In the genomic region with DNA sequence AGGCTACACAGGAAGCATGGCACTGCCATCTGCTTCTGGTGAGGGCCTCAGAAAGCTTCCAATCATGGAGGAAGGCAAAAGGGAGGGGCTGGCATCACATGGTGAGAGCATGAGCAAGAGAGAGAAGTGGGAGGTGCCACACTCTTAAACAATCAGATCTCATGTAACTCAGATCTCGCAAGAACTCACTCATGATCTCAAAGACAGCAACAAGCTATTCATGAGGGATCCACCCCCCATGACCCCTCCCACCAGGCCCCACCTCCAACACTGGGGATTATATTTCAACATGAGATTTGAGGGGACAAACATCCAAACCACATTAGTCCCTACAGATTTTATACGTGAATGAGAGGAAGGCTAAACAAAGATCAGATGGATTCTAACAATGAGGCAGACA, we compare ENCODE assay signal across 1 cellular context.
TF ChIP-seq lines count a peak whose summit lies in the region.

No MANE protein-coding gene starts in this region.

TF ChIP-seq in WTC11, 78 proteins besides CTCF, POLR2A, EP300 and RAD21 (continued from another document):
- TF ChIP-seq MXD4 (CRISPR knock-in tag; IDR thresholded peaks at IDR 0.05; ENCODE audit: borderline replicate concordance) (no peak), ESRRA (CRISPR knock-in tag; IDR thresholded peaks at IDR 0.05; ENCODE audit: borderline replicate concordance) (no peak), NR1H2 (CRISPR knock-in tag; IDR thresholded peaks at IDR 0.05) (no peak), ATF6 (CRISPR knock-in tag; IDR thresholded peaks at IDR 0.05) (no peak), SMAD3 (CRISPR knock-in tag; IDR thresholded peaks at IDR 0.05; ENCODE audit: borderline replicate concordance) (no peak)
- TF ChIP-seq, protein P1, sequence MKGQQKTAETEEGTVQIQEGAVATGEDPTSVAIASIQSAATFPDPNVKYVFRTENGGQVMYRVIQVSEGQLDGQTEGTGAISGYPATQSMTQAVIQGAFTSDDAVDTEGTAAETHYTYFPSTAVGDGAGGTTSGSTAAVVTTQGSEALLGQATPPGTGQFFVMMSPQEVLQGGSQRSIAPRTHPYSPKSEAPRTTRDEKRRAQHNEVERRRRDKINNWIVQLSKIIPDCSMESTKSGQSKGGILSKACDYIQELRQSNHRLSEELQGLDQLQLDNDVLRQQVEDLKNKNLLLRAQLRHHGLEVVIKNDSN (CRISPR knock-in tag; IDR thresholded peaks at IDR 0.05) = no peak
TF ChIP-seq in WTC11: peak in this region for 0.
